Comparison of ENCODE assay signal across 1 cellular context in genomic region chr5:6573651-6574101, GRCh38.
TF ChIP-seq lines count a peak whose summit lies in the region.

No MANE protein-coding gene starts in this region.

TF ChIP-seq in GM12878, 131 proteins besides CTCF, POLR2A, EP300 and RAD21:
- TF ChIP-seq BCL3 (IDR thresholded peaks at IDR 0.05; ENCODE audit: borderline replicate concordance, insufficient read depth, low read depth, low read length, poor library complexity, severe bottlenecking) (no peak), PAX5 (IDR thresholded peaks at IDR 0.05; ENCODE audit: borderline replicate concordance, low read depth, low read length) (no peak), IRF4 (IDR thresholded peaks at IDR 0.05; ENCODE audit: low read depth, low read length) (no peak)
TF ChIP-seq in GM12878: peak in this region for 0.
